Comparison of ENCODE assay signal across 8 cellular contexts in genomic region chr20:53866787-53867740, GRCh38.
DNase-seq lines count a peak whose midpoint lies in the region; ATAC-seq, FAIRE-seq and TF ChIP-seq lines count a peak whose summit lies in the region.

No MANE protein-coding gene starts in this region.

- peak overlapping the region; percentile 71 for H3K4me2 ChIP-seq in astrocyte (ENCODE audit: low read length)

- H3K27ac ChIP-seq in heart left ventricle: peak overlapping the region in 9 of 12 donors; percentile 22 to 81 (median 65)
- peak overlapping the region; percentile 58 for H3K27ac ChIP-seq in astrocyte (ENCODE audit: low read depth, low read length)
- H3K27ac ChIP-seq in mesodermal cell (ENCODE audit: low read depth, low read length, severe bottlenecking): peak overlapping the region; percentile 85

- H3K9me3 Mint-ChIP-seq in IgD-negative memory B cell (no peaks in the 10 kb centered on the region), astrocyte (ENCODE audit: unreplicated experiment) (no peaks in the 10 kb centered on the region)

- H3K27me3 ChIP-seq in heart left ventricle (no peaks in the 10 kb centered on the region), astrocyte (ENCODE audit: insufficient read depth, low read length) (no peaks in the 10 kb centered on the region)

- H3K4me1 Mint-ChIP-seq in IgD-negative memory B cell: peaks cover 39 to 55% (median 42%) of the 10 kb centered on the region in 3 donors
- H3K4me1 Mint-ChIP-seq in astrocyte (ENCODE audit: low read depth, unreplicated experiment): peaks cover 36% of the 10 kb centered on the region

- H2AFZ ChIP-seq in astrocyte (ENCODE audit: low read depth, low read length): peak overlapping the region; percentile 26

- no peaks in the 10 kb centered on the region for H3K79me2 ChIP-seq in astrocyte (ENCODE audit: insufficient read depth, low read length)

- no peaks in the 10 kb centered on the region for H3K36me3 Mint-ChIP-seq in IgD-negative memory B cell
- H3K36me3 Mint-ChIP-seq in astrocyte (ENCODE audit: low read depth, unreplicated experiment): no peaks in the 10 kb centered on the region

- no peak for TF ChIP-seq CTCF in heart left ventricle (IDR thresholded peaks at IDR 0.05)
- no peak for TF ChIP-seq CTCF in astrocyte (IDR thresholded peaks at IDR 0.05; ENCODE audit: insufficient read depth, low read depth, low read length)
- TF ChIP-seq CTCF in GM10248 (IDR thresholded peaks at IDR 0.05; ENCODE audit: control extremely low read depth, extremely low read depth, low read depth, missing control alignments): no peak

- no peaks in the 10 kb centered on the region for H3K9me3 ChIP-seq in heart left ventricle
- no peaks in the 10 kb centered on the region for H3K9me3 ChIP-seq in astrocyte (ENCODE audit: insufficient read depth, low read depth, low read length)
- no peaks in the 10 kb centered on the region for H3K9me3 ChIP-seq in mesodermal cell (ENCODE audit: control insufficient read depth, low read length)

- H3K4me3 ChIP-seq in heart left ventricle (no peak overlapping the region), astrocyte (ENCODE audit: insufficient read depth, low read depth, low read length) (no peak overlapping the region), mesodermal cell (ENCODE audit: extremely low read depth, insufficient read depth, low read length, poor library complexity, severe bottlenecking) (no peak overlapping the region)

- no peaks in the 10 kb centered on the region for H3K27me3 Mint-ChIP-seq in IgD-negative memory B cell
- H3K27me3 Mint-ChIP-seq in astrocyte (ENCODE audit: low read depth, unreplicated experiment): no peaks in the 10 kb centered on the region

- H3K4me1 ChIP-seq in heart left ventricle: peaks cover 0 to 48% (median 21%) of the 10 kb centered on the region in 12 donors
- peaks cover 29% of the 10 kb centered on the region for H3K4me1 ChIP-seq in astrocyte (ENCODE audit: insufficient read depth, low read length)
- peaks cover 60% of the 10 kb centered on the region for H3K4me1 ChIP-seq in mesodermal cell (ENCODE audit: control insufficient read depth, insufficient read depth, low read length, poor library complexity, severe bottlenecking)

- TF ChIP-seq POLR2A in heart left ventricle (IDR thresholded peaks at IDR 0.05): no peak

- H3K36me3 ChIP-seq in heart left ventricle (no peaks in the 10 kb centered on the region), astrocyte (ENCODE audit: insufficient read depth, low read length) (no peaks in the 10 kb centered on the region), mesodermal cell (ENCODE audit: control insufficient read depth, insufficient read depth, low read length) (no peaks in the 10 kb centered on the region)

- peak overlapping the region; percentile 44 to 80 (median 62) for H3K4me3 Mint-ChIP-seq in IgD-negative memory B cell
- H3K4me3 Mint-ChIP-seq in astrocyte (ENCODE audit: unreplicated experiment): peak overlapping the region; percentile 1

- intact Hi-C loops in heart left ventricle (cut with DNase I): loop anchor here in 6 of 10 donors (5.0 to 10.0 kb wide), 6 partner anchors 35 to 290 kb away; partner anchors contain the start of gene ZNF217 (in 1 of the 6)
- intact Hi-C loops in cardiac septum (cut with DNase I): loop anchor here (5.0 kb wide), 1 partner anchor 40 kb away; no protein-coding TSS in a partner anchor

- WGBS in heart left ventricle, 4 donors: 42 to 57% (median 50%) methylated on average over 11 of the region's 11 CpGs
- 0 to 24% methylated on average over 3 to 5 of the region's 11 CpGs for whole genome bisulfite sequencing in mesodermal cell (ENCODE audit: insufficient coverage in 2 of 2), 2 experiments

- peak overlapping the region; percentile 51 to 96 (median 95) for H3K27ac Mint-ChIP-seq in IgD-negative memory B cell
- H3K27ac Mint-ChIP-seq in astrocyte (ENCODE audit: unreplicated experiment): peak overlapping the region; percentile 96

- CTCF ChIA-PET in GM10248 (lab: Yijun Ruan, JAX): interaction anchor here (1.0 to 2.9 kb wide), 8 partner anchors 15 to 298 kb away, joined by 3 to 12 read pairs (median 3); no protein-coding TSS in a partner anchor

- no peaks in the 10 kb centered on the region for H4K20me1 ChIP-seq in astrocyte (ENCODE audit: insufficient read depth, low read length)

- no peak for ATAC-seq in heart left ventricle
- ATAC-seq in HG03135 (IDR thresholded peaks at IDR 0.05; ENCODE audit: unreplicated experiment): no peak

- FAIRE-seq in astrocyte (lab: Jason Lieb, UNC): no peak

- DNase-seq in heart left ventricle (no peak), cardiac septum (ENCODE audit: low spot score) (no peak), astrocyte (ENCODE audit: low read depth) (no peak), NCI-H146 treated with DMSO at 0.1 percent for 48 hours (lab: John Stamatoyannopoulos, UW; ENCODE audit: unreplicated experiment) (no peak), GM10248 (ENCODE audit: extremely low spot score) (no peak)

- H3K9ac ChIP-seq in astrocyte (ENCODE audit: low read length): peak overlapping the region; percentile 64

- POLR2A ChIA-PET in GM10248 (lab: Yijun Ruan, JAX): no interaction called here
